In genomic region chr14:61346793-61347192, GRCh38 we compare ENCODE assay signal across 16 cellular contexts. TPM values are rescaled to one million over a fixed set of nuclear protein-coding genes. Genes with fewer than 3 reads are reported as not detected.
DNase-seq lines count a peak whose midpoint lies in the region; ATAC-seq and TF ChIP-seq lines count a peak whose summit lies in the region.
"Had no signal": no experiment of that assay in that cellular context is flagged by ENCODE, and none has a peak within 500 bp of the region (broad histone marks: within the 10 kb centered on the region; RNA-seq: fewer than 3 reads in every experiment).

No MANE protein-coding gene starts in this region.

- no peaks in the 10 kb centered on the region for H3K79me2 ChIP-seq in MM.1S (ENCODE audit: low read length)

- H3K4me3 Mint-ChIP-seq in T-helper 2 cell treated with Interferon-gamma antibody and Interleukin-4, amounts not matched to agents 5 μg/mL and 100 μg/mL, for 36 hours, result peak overlapping the region; percentile 51
- peak overlapping the region; percentile 77 to 90 (median 83) for H3K4me3 Mint-ChIP-seq in CD8-positive, alpha-beta memory T cell
- H3K4me3 Mint-ChIP-seq in activated naive CD8-positive, alpha-beta T cell treated with anti-CD3 and anti-CD28 coated beads, Interleukin-2, amount 10 ng/mL, durations not matched to agents 7 days and 5 days, result peak overlapping the region; percentile 85
- H3K4me3 Mint-ChIP-seq in natural killer cell (peak overlapping the region; percentile 92), CD14-positive monocyte (no peak overlapping the region)

- no peak overlapping the region for H3K9ac ChIP-seq in MM.1S (ENCODE audit: low read length)

- peaks cover 88% of the 10 kb centered on the region for H3K4me1 Mint-ChIP-seq in T-helper 2 cell treated with Interferon-gamma antibody and Interleukin-4, amounts not matched to agents 5 μg/mL and 100 μg/mL, for 36 hours (ENCODE audit: low read depth)
- H3K4me1 Mint-ChIP-seq in CD8-positive, alpha-beta memory T cell, result peaks cover 97 to 100% (median 100%) of the 10 kb centered on the region in 3 donors
- H3K4me1 Mint-ChIP-seq in activated naive CD8-positive, alpha-beta T cell treated with anti-CD3 and anti-CD28 coated beads, Interleukin-2, amount 10 ng/mL, durations not matched to agents 7 days and 5 days, result peaks cover 91% of the 10 kb centered on the region
- H3K4me1 Mint-ChIP-seq in natural killer cell (peaks cover 99% of the 10 kb centered on the region in 2 donors), CD14-positive monocyte (peaks cover 75% of the 10 kb centered on the region)

- peaks cover 43% of the 10 kb centered on the region for H3K36me3 Mint-ChIP-seq in T-helper 2 cell treated with Interferon-gamma antibody and Interleukin-4, amounts not matched to agents 5 μg/mL and 100 μg/mL, for 36 hours (ENCODE audit: low read depth)
- H3K36me3 Mint-ChIP-seq in CD8-positive, alpha-beta memory T cell, result peaks cover 0 to 35% (median 6%) of the 10 kb centered on the region in 3 donors
- peaks cover 48% of the 10 kb centered on the region for H3K36me3 Mint-ChIP-seq in activated naive CD8-positive, alpha-beta T cell treated with anti-CD3 and anti-CD28 coated beads, Interleukin-2, amount 10 ng/mL, durations not matched to agents 7 days and 5 days
- H3K36me3 Mint-ChIP-seq in natural killer cell (no peaks in the 10 kb centered on the region), CD14-positive monocyte (peaks cover 1 to 5% of the 10 kb centered on the region in 2 donors)

- intact Hi-C loops in natural killer cell (cut with micrococcal nuclease) (loop anchor here (10.0 kb wide), 1 partner anchor 318 kb away; no protein-coding TSS in a partner anchor), CD14-positive monocyte (cut with micrococcal nuclease) (no loop called here)

- no peak for TF ChIP-seq CTCF in natural killer cell (IDR thresholded peaks at IDR 0.05)
- no peak for TF ChIP-seq CTCF in MM.1S (IDR thresholded peaks at IDR 0.05; ENCODE audit: low read length)
- TF ChIP-seq CTCF in CD14-positive monocyte (IDR thresholded peaks at IDR 0.05), result no peak

- H3K9me3 ChIP-seq in CD8-positive, alpha-beta memory T cell (ENCODE audit: low read length), result no peaks in the 10 kb centered on the region
- no peaks in the 10 kb centered on the region for H3K9me3 ChIP-seq in MM.1S (replicated peaks; ENCODE audit: insufficient read depth, low read length)
- H3K9me3 ChIP-seq: transverse colon had no signal

- no peak for DNase-seq in T-helper 2 cell treated with Interferon-gamma antibody and Interleukin-4, amounts not matched to agents 5 μg/mL and 100 μg/mL, for 36 hours (ENCODE audit: low spot score)
- no peak for DNase-seq in T-helper 2 cell
- no peak for DNase-seq in CD8-positive, alpha-beta memory T cell
- DNase-seq in activated naive CD8-positive, alpha-beta T cell treated with anti-CD3 and anti-CD28 coated beads, Interleukin-2, amount 10 ng/mL, durations not matched to agents 7 days and 5 days, result no peak
- no peak for DNase-seq in natural killer cell
- no peak for DNase-seq in MM.1S
- DNase-seq in CD14-positive monocyte (ENCODE audit: low spot score), result no peak
- DNase-seq: 8988T; activated CD4-positive, alpha-beta T cell treated with anti-CD3 and anti-CD28 coated beads for 1 hour; activated gamma-delta T cell treated with Interleukin-2 at 50 U/mL for 16 hours; hippocampal formation; NCI-H187; transverse colon had no signal

- no peaks in the 10 kb centered on the region for H3K27me3 Mint-ChIP-seq in T-helper 2 cell treated with Interferon-gamma antibody and Interleukin-4, amounts not matched to agents 5 μg/mL and 100 μg/mL, for 36 hours (ENCODE audit: low read depth)
- H3K27me3 Mint-ChIP-seq in CD8-positive, alpha-beta memory T cell, result no peaks in the 10 kb centered on the region
- no peaks in the 10 kb centered on the region for H3K27me3 Mint-ChIP-seq in activated naive CD8-positive, alpha-beta T cell treated with anti-CD3 and anti-CD28 coated beads, Interleukin-2, amount 10 ng/mL, durations not matched to agents 7 days and 5 days
- H3K27me3 Mint-ChIP-seq in natural killer cell (ENCODE audit: low read depth in 2 of 2), result no peaks in the 10 kb centered on the region
- peaks cover 0 to 3% (median 2%) of the 10 kb centered on the region in 3 donors for H3K27me3 Mint-ChIP-seq in CD14-positive monocyte (ENCODE audit: low read depth in 3 of 3)

- H4K20me1 ChIP-seq in MM.1S (ENCODE audit: insufficient read depth, low read length), result no peaks in the 10 kb centered on the region

- peaks cover 98% of the 10 kb centered on the region for H3K4me1 ChIP-seq in CD8-positive, alpha-beta memory T cell (ENCODE audit: insufficient read depth, low read length)
- H3K4me1 ChIP-seq in MM.1S (ENCODE audit: low read length), result no peaks in the 10 kb centered on the region
- H3K4me1 ChIP-seq: transverse colon had no signal

- H3K9me3 Mint-ChIP-seq in T-helper 2 cell treated with Interferon-gamma antibody and Interleukin-4, amounts not matched to agents 5 μg/mL and 100 μg/mL, for 36 hours, result peaks cover 7% of the 10 kb centered on the region
- H3K9me3 Mint-ChIP-seq in CD8-positive, alpha-beta memory T cell, result no peaks in the 10 kb centered on the region
- no peaks in the 10 kb centered on the region for H3K9me3 Mint-ChIP-seq in activated naive CD8-positive, alpha-beta T cell treated with anti-CD3 and anti-CD28 coated beads, Interleukin-2, amount 10 ng/mL, durations not matched to agents 7 days and 5 days
- no peaks in the 10 kb centered on the region for H3K9me3 Mint-ChIP-seq in natural killer cell
- H3K9me3 Mint-ChIP-seq in CD14-positive monocyte, result peaks cover 0 to 3% (median 0%) of the 10 kb centered on the region in 7 donors

- ATAC-seq in activated naive CD8-positive, alpha-beta T cell treated with anti-CD3 and anti-CD28 coated beads, Interleukin-2, amount 10 ng/mL, durations not matched to agents 7 days and 5 days (ENCODE audit: low read depth), result no peak
- no peak for ATAC-seq in natural killer cell
- no peak for ATAC-seq in GM21786 (IDR thresholded peaks at IDR 0.05; ENCODE audit: unreplicated experiment)
- ATAC-seq: Panc1 had no signal

- no peaks in the 10 kb centered on the region for H3K9me2 ChIP-seq in MM.1S (replicated peaks; ENCODE audit: insufficient read depth, low read length)

- CTCF ChIA-PET in CD8-positive, alpha-beta memory T cell (lab: Charles Lee), result interaction anchor here (0.8 to 3.1 kb wide), 7 partner anchors 9 to 108 kb away, joined by 3 to 10 read pairs (median 4); no protein-coding TSS in a partner anchor

- H3K27ac ChIP-seq in CD8-positive, alpha-beta memory T cell (ENCODE audit: low read depth, low read length), result no peak overlapping the region
- no peak overlapping the region for H3K27ac ChIP-seq in MM.1S (ENCODE audit: low read length)

- no peak overlapping the region for H2AFZ ChIP-seq in MM.1S (ENCODE audit: low read length)

- H3K27me3 ChIP-seq in CD8-positive, alpha-beta memory T cell (ENCODE audit: insufficient read depth, low read length, poor library complexity, severe bottlenecking), result no peaks in the 10 kb centered on the region
- no peaks in the 10 kb centered on the region for H3K27me3 ChIP-seq in MM.1S (replicated peaks; ENCODE audit: insufficient read depth, low read length)
- H3K27me3 ChIP-seq: transverse colon had no signal

- POLR2A ChIA-PET in CD8-positive, alpha-beta memory T cell (lab: Charles Lee), result interaction anchor here (0.6 to 1.5 kb wide), 7 partner anchors 14 to 187 kb away, joined by 3 to 6 read pairs (median 3); partner anchors contain the start of gene PRKCH
- POLR2A ChIA-PET in activated naive CD8-positive, alpha-beta T cell treated with anti-CD3 and anti-CD28 coated beads, Interleukin-2, amount 10 ng/mL, durations not matched to agents 7 days and 5 days (lab: Charles Lee), result interaction anchor here (1.0 to 8.3 kb wide), 6 partner anchors 8 to 30 kb away, joined by 3 to 91 read pairs (median 4); partner anchors contain the start of gene PRKCH

- H3K4me3 ChIP-seq in CD8-positive, alpha-beta memory T cell (ENCODE audit: low read length), result peak overlapping the region; percentile 42
- no peak overlapping the region for H3K4me3 ChIP-seq in MM.1S (ENCODE audit: low read length)
- H3K4me3 ChIP-seq: transverse colon had no signal

- no peaks in the 10 kb centered on the region for H3F3A ChIP-seq in MM.1S (ENCODE audit: insufficient read depth, low read length)

- H3K36me3 ChIP-seq in CD8-positive, alpha-beta memory T cell (ENCODE audit: insufficient read depth, low read length), result no peaks in the 10 kb centered on the region
- no peaks in the 10 kb centered on the region for H3K36me3 ChIP-seq in MM.1S (replicated peaks; ENCODE audit: insufficient read depth, low read length)
- H3K36me3 ChIP-seq: transverse colon had no signal

- no peak overlapping the region for H3K4me2 ChIP-seq in MM.1S (ENCODE audit: low read depth, low read length)

- peak overlapping the region; percentile 85 for H3K27ac Mint-ChIP-seq in T-helper 2 cell treated with Interferon-gamma antibody and Interleukin-4, amounts not matched to agents 5 μg/mL and 100 μg/mL, for 36 hours
- H3K27ac Mint-ChIP-seq in CD8-positive, alpha-beta memory T cell, result peak overlapping the region; percentile 96 to 99 (median 97)
- H3K27ac Mint-ChIP-seq in activated naive CD8-positive, alpha-beta T cell treated with anti-CD3 and anti-CD28 coated beads, Interleukin-2, amount 10 ng/mL, durations not matched to agents 7 days and 5 days, result peak overlapping the region; percentile 97
- H3K27ac Mint-ChIP-seq in natural killer cell, result peak overlapping the region in 1 of 2 donors; percentile 99
- no peak overlapping the region for H3K27ac Mint-ChIP-seq in CD14-positive monocyte

RNA-seq across cellular contexts. Expression of gene PRKCH, which starts 25.4 kb away (rescaled TPM):
- total RNA-seq in CD8-positive, alpha-beta memory T cell, result 100 to 1,000 TPM; 165 to 166 TPM
- polyA plus RNA-seq in CD8-positive, alpha-beta memory T cell, result 369 TPM
- total RNA-seq in activated naive CD8-positive, alpha-beta T cell treated with anti-CD3 and anti-CD28 coated beads, Interleukin-2, amount 10 ng/mL, durations not matched to agents 7 days and 5 days, result 100 to 1,000 TPM; 318 TPM
- 100 to 1,000 TPM; 610 to 756 (median 618) TPM for total RNA-seq in natural killer cell
- 1 to 10 TPM; 3.6 to 5.4 TPM for polyA plus RNA-seq in CD14-positive monocyte
- total RNA-seq: G401 had no signal

Comparison
In these comparisons a context has a peak if more than half of its experiments do, and no peak if none do; other contexts are left out.
1. H3K27ac Mint-ChIP-seq: peak in T-helper 2 cell treated with Interferon-gamma antibody and Interleukin-4, amounts not matched to agents 5 μg/mL and 100 μg/mL, for 36 hours (single experiment), CD8-positive, alpha-beta memory T cell (8 of 8) and activated naive CD8-positive, alpha-beta T cell treated with anti-CD3 and anti-CD28 coated beads, Interleukin-2, amount 10 ng/mL, durations not matched to agents 7 days and 5 days (single experiment); none in CD14-positive monocyte (0 of 7).
2. H3K4me3 Mint-ChIP-seq: peak in T-helper 2 cell treated with Interferon-gamma antibody and Interleukin-4, amounts not matched to agents 5 μg/mL and 100 μg/mL, for 36 hours (single experiment), CD8-positive, alpha-beta memory T cell (7 of 7), activated naive CD8-positive, alpha-beta T cell treated with anti-CD3 and anti-CD28 coated beads, Interleukin-2, amount 10 ng/mL, durations not matched to agents 7 days and 5 days (single experiment) and natural killer cell (single experiment); none in CD14-positive monocyte (0 of 2).